ENCODE assay signal across 24 cellular contexts in the genomic region with DNA sequence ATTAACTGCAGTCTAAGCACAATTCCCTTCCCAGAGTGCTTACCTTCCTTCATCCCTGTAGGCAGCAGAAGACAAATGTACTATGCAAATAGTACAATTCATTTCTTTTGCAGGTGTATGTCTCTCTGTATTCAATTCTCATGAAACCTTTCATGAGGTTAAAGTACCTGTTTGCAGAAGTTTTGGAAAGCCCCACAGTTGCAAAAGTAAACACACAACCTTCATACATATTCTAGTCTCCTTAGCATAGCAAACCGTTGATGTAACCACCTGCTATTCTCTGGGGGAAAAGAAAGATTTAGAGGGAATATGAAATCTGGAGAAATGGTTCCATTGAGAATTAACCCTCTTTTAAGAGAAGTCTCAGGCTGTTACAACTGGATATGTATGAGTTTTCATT.
"Had no signal": no experiment of that assay in that cellular context is flagged by ENCODE, and none has a peak within 500 bp of the region (broad histone marks: within the 10 kb centered on the region; RNA-seq: fewer than 3 reads in every experiment).

No MANE protein-coding gene starts in this region.

- H3K4me2 ChIP-seq: neural progenitor cell had no signal

- ATAC-seq: esophagus mucosa; gastrocnemius medialis; lower lobe of right lung; stimulated activated effector memory CD8-positive, alpha-beta T cell treated with anti-CD3 and anti-CD28 coated beads, Interleukin-12 subunit alpha, Interleukin-12 subunit beta, amount 100 ng/mL, for 72 hours had no signal

- H3K9ac ChIP-seq: neural progenitor cell had no signal

- H3K4me3 ChIP-seq: colonic mucosa, gastrocnemius medialis, left ventricle myocardium inferior, lower lobe of right lung, neural progenitor cell, prostate gland, right atrium auricular region, sigmoid colon, stomach, testis, tibial artery, upper lobe of left lung had no signal

- DNase-seq: colonic mucosa; effector CD8-positive, alpha-beta T cell; endodermal cell; foreskin fibroblast; gastrocnemius medialis; head of caudate nucleus; kidney; left ventricle myocardium inferior; lower lobe of right lung; naive B cell; sigmoid colon; stimulated activated CD4-positive, alpha-beta T cell treated with anti-CD3 and anti-CD28 coated beads, Interleukin-2, amount 100 ng/mL, for 24 hours; stimulated activated CD4-positive, alpha-beta T cell treated with anti-CD3 and anti-CD28 coated beads, Interleukin-4, amount 100 ng/mL, for 24 hours; stimulated activated naive CD4-positive, alpha-beta T cell treated with Interleukin-2 at 50 U/mL for 16 hours; stomach; testis; tibial artery; upper lobe of left lung had no signal

- H2AFZ ChIP-seq: neural progenitor cell had no signal

- H3K9me3 ChIP-seq: colonic mucosa, gastrocnemius medialis, lower lobe of right lung, prostate gland, right atrium auricular region, sigmoid colon, testis, tibial artery, upper lobe of left lung had no signal

- H3K27me3 ChIP-seq: colonic mucosa, gastrocnemius medialis, neural progenitor cell, right atrium auricular region, sigmoid colon, stomach, testis, tibial artery, upper lobe of left lung had no signal

- H3K4me1 ChIP-seq: colonic mucosa, gastrocnemius medialis, left ventricle myocardium inferior, lower lobe of right lung, neural progenitor cell, prostate gland, right atrium auricular region, sigmoid colon, stomach, testis, tibial artery, upper lobe of left lung had no signal

- H3K36me3 ChIP-seq: colonic mucosa, gastrocnemius medialis, left ventricle myocardium inferior, lower lobe of right lung, neural progenitor cell, prostate gland, right atrium auricular region, sigmoid colon, stomach, tibial artery, upper lobe of left lung had no signal

- H3K27ac ChIP-seq: colonic mucosa, epithelial cell of prostate, gastrocnemius medialis, left ventricle myocardium inferior, lower lobe of right lung, neural progenitor cell, prostate gland, right atrium auricular region, sigmoid colon, stomach, testis, tibial artery, upper lobe of left lung had no signal
